In the genomic region with DNA sequence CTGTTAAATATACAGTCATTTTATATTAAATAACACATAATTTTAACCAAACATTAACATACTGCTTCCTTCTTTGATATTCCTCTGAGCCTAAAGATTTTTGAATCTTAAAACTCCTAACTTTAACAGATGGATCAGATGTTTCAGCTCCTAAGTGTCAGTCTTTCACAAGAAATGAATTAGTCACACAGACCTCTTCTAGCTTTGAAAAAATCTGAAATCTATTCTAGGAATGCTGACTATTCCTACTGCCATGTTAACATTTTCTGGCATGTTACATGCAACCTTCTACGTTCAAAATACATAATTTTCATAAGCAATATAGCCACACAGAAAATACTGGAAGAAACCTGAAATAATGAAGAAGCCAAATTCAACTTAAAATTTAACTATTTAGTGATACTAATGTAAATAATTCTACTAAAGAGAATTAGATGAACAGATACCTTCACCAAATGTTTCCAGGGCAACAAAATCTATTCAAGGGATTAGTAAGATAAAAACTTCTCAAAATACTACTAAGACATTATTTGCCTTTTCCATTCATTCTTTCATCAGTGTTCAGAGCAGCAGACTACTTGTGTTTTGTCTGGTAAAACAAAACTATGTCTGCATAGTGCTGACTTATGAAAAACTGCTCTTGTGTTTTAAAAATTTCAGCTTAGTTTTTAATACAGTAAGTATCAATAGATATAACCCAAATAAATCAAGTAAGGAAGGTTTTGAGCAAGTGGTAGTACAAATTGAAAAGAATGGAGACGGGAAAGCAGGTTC, we compare ENCODE assay signal across 16 cellular contexts. TPM values are rescaled to one million over a fixed set of nuclear protein-coding genes. Genes with fewer than 3 reads are reported as not detected.
DNase-seq lines count a peak whose midpoint lies in the region; ATAC-seq and TF ChIP-seq lines count a peak whose summit lies in the region.
"Had no signal": no experiment of that assay in that cellular context is flagged by ENCODE, and none has a peak within 500 bp of the region (broad histone marks: within the 10 kb centered on the region; RNA-seq: fewer than 3 reads in every experiment).

No MANE protein-coding gene starts in this region.

- no peak overlapping the region for H3K14ac ChIP-seq in mesenchymal stem cell (ENCODE audit: low read length in 2 of 2)

- no peak overlapping the region for H2BK5ac ChIP-seq in mesenchymal stem cell (ENCODE audit: low read depth, low read length, poor library complexity, severe bottlenecking)

- no peaks in the 10 kb centered on the region for H3K9me3 Mint-ChIP-seq in Caco-2 (ENCODE audit: unreplicated experiment)
- H3K9me3 Mint-ChIP-seq in T-helper 2 cell treated with Interferon-gamma antibody and Interleukin-4, amounts not matched to agents 5 μg/mL and 100 μg/mL, for 36 hours = no peaks in the 10 kb centered on the region
- H3K9me3 Mint-ChIP-seq: activated CD4-positive, alpha-beta T cell treated with anti-CD3 and anti-CD28 coated beads, Interleukin-2, amount 10 ng/mL, durations not matched to agents 24 days and 14 days; stimulated activated effector memory CD8-positive, alpha-beta T cell treated with anti-CD3 and anti-CD28 coated beads, Interleukin-12 subunit alpha, Interleukin-12 subunit beta, amount 100 ng/mL, for 72 hours had no signal

- no TSS peak for BruUV-seq in Caco-2 (replicated peaks; lab: Mats Ljungman, UMichigan)

- H3K27ac ChIP-seq in mesenchymal stem cell (ENCODE audit: low read length, poor library complexity, severe bottlenecking) = peak overlapping the region; percentile 43
- H3K27ac ChIP-seq: C4-2B, lower lobe of right lung had no signal

- no peak overlapping the region for H2AK5ac ChIP-seq in mesenchymal stem cell (ENCODE audit: low read length, severe bottlenecking)

- POLR2A ChIA-PET in Caco-2 (lab: Charles Lee) = interaction anchor here (0.6 kb wide), 1 partner anchor 18 kb away, joined by 3 read pairs; no protein-coding TSS in a partner anchor

- H3K9me3 ChIP-seq in Caco-2 (no peaks in the 10 kb centered on the region), mesenchymal stem cell (ENCODE audit: control insufficient read depth, low read length) (no peaks in the 10 kb centered on the region)
- H3K9me3 ChIP-seq: lower lobe of right lung had no signal

- H3K36me3 Mint-ChIP-seq in Caco-2 (ENCODE audit: insufficient read depth, unreplicated experiment) = peaks cover 17% of the 10 kb centered on the region
- peaks cover 2% of the 10 kb centered on the region for H3K36me3 Mint-ChIP-seq in T-helper 2 cell treated with Interferon-gamma antibody and Interleukin-4, amounts not matched to agents 5 μg/mL and 100 μg/mL, for 36 hours (ENCODE audit: low read depth)
- H3K36me3 Mint-ChIP-seq: stimulated activated effector memory CD8-positive, alpha-beta T cell treated with anti-CD3 and anti-CD28 coated beads, Interleukin-12 subunit alpha, Interleukin-12 subunit beta, amount 100 ng/mL, for 72 hours had no signal

- WGBS in mesenchymal stem cell = 44% methylated on average over 2 of the region's 2 CpGs

- no peak overlapping the region for H2AFZ ChIP-seq in mesenchymal stem cell (ENCODE audit: low read depth, low read length)

- H3K79me1 ChIP-seq in mesenchymal stem cell (replicated peaks; ENCODE audit: low read length, poor library complexity, severe bottlenecking) = peaks cover 7% of the 10 kb centered on the region

- ATAC-seq in HG03039 (IDR thresholded peaks at IDR 0.05; ENCODE audit: unreplicated experiment) (no peak), HG02981 (IDR thresholded peaks at IDR 0.05; ENCODE audit: unreplicated experiment) (no peak)
- ATAC-seq: stimulated activated effector memory CD8-positive, alpha-beta T cell treated with anti-CD3 and anti-CD28 coated beads, Interleukin-12 subunit alpha, Interleukin-12 subunit beta, amount 100 ng/mL, for 72 hours had no signal

- CTCF ChIA-PET in Caco-2 (lab: Charles Lee) = no interaction called here

- TF ChIP-seq CTCF in Caco-2 (IDR thresholded peaks at IDR 0.05; ENCODE audit: insufficient read depth in 1 of 2, low read depth in 1 of 2, low read length in 1 of 2, severe bottlenecking in 1 of 2, unreplicated experiment in 1 of 2) (no peak), cardiac fibroblast (IDR thresholded peaks at IDR 0.05; ENCODE audit: low read depth, low read length) (no peak), GM13976 (IDR thresholded peaks at IDR 0.05; ENCODE audit: borderline replicate concordance, control extremely low read depth, extremely low read depth, insufficient read depth, missing control alignments) (no peak)

- in situ Hi-C loops in GM13976 (cut with MboI; ENCODE audit: low sequenced_read_pairs, unreplicated experiment) = no loop called here

- no peak overlapping the region for H3K18ac ChIP-seq in mesenchymal stem cell (ENCODE audit: low read depth in 1 of 2, low read length in 2 of 2)

- H3K4me1 Mint-ChIP-seq in Caco-2 (ENCODE audit: low read depth, unreplicated experiment) = peaks cover 16% of the 10 kb centered on the region
- peaks cover 3% of the 10 kb centered on the region for H3K4me1 Mint-ChIP-seq in T-helper 2 cell treated with Interferon-gamma antibody and Interleukin-4, amounts not matched to agents 5 μg/mL and 100 μg/mL, for 36 hours (ENCODE audit: low read depth)

- no peak overlapping the region for H4K8ac ChIP-seq in mesenchymal stem cell (ENCODE audit: low read length)

- H3K4me3 ChIP-seq in Caco-2 (ENCODE audit: low read depth, low read length) (no peak overlapping the region), cardiac fibroblast (replicated peaks in 1 of 2; ENCODE audit: low read depth in 2 of 2, low read length in 2 of 2) (no peak overlapping the region), mesenchymal stem cell (ENCODE audit: insufficient read depth in 1 of 2, low read depth in 1 of 2, low read length in 2 of 2) (no peak overlapping the region)
- H3K4me3 ChIP-seq: lower lobe of right lung had no signal

- no peak overlapping the region for H3K4ac ChIP-seq in mesenchymal stem cell (ENCODE audit: low read depth in 1 of 2, low read length in 2 of 2)

- no peak overlapping the region for H4K91ac ChIP-seq in mesenchymal stem cell (ENCODE audit: low read length)

- no peak overlapping the region for H3K4me3 Mint-ChIP-seq in Caco-2 (ENCODE audit: unreplicated experiment)
- no peak overlapping the region for H3K4me3 Mint-ChIP-seq in T-helper 2 cell treated with Interferon-gamma antibody and Interleukin-4, amounts not matched to agents 5 μg/mL and 100 μg/mL, for 36 hours
- H3K4me3 Mint-ChIP-seq: activated CD4-positive, alpha-beta T cell treated with anti-CD3 and anti-CD28 coated beads, Interleukin-2, amount 10 ng/mL, durations not matched to agents 24 days and 14 days; stimulated activated effector memory CD8-positive, alpha-beta T cell treated with anti-CD3 and anti-CD28 coated beads, Interleukin-12 subunit alpha, Interleukin-12 subunit beta, amount 100 ng/mL, for 72 hours had no signal

- DNase-seq in Caco-2 (no peak), MV-4-11 (lab: John Stamatoyannopoulos, UW) (peak; percentile 39), cardiac fibroblast (ENCODE audit: low read depth in 2 of 2) (peak; percentile 75 to 85), mesenchymal stem cell (peak; percentile 73), GM13976 (ENCODE audit: low spot score) (no peak)
- no peak for DNase-seq in T-helper 2 cell treated with Interferon-gamma antibody and Interleukin-4, amounts not matched to agents 5 μg/mL and 100 μg/mL, for 36 hours (ENCODE audit: low spot score)
- DNase-seq: activated CD4-positive, alpha-beta T cell treated with anti-CD3 and anti-CD28 coated beads, Interleukin-2, amount 10 ng/mL, durations not matched to agents 24 days and 14 days; cortex of kidney; lower lobe of right lung; NCI-H1436 treated with DMSO at 0.1 percent for 48 hours; NCI-H774; occipital lobe had no signal

- H3K4me1 ChIP-seq in Caco-2 = peaks cover 21% of the 10 kb centered on the region
- H3K4me1 ChIP-seq in mesenchymal stem cell (ENCODE audit: control insufficient read depth, insufficient read depth, low read depth, low read length) = peaks cover 1% of the 10 kb centered on the region
- H3K4me1 ChIP-seq: lower lobe of right lung had no signal

- H3K36me3 ChIP-seq in Caco-2 (ENCODE audit: control insufficient read depth, insufficient read depth, low read length) = no peaks in the 10 kb centered on the region; the same call in 1 of the 2 replicates
- H3K36me3 ChIP-seq in mesenchymal stem cell (ENCODE audit: control insufficient read depth in 1 of 2, insufficient read depth in 2 of 2, low read depth in 1 of 2, low read length in 2 of 2) = peaks cover 0 to 2% of the 10 kb centered on the region in 2 experiments
- H3K36me3 ChIP-seq: lower lobe of right lung had no signal

- no peak overlapping the region for H2BK15ac ChIP-seq in mesenchymal stem cell (ENCODE audit: low read depth, poor library complexity, severe bottlenecking)

- H3K27ac Mint-ChIP-seq in Caco-2 (ENCODE audit: unreplicated experiment) = peak overlapping the region; percentile 29
- H3K27ac Mint-ChIP-seq in T-helper 2 cell treated with Interferon-gamma antibody and Interleukin-4, amounts not matched to agents 5 μg/mL and 100 μg/mL, for 36 hours = no peak overlapping the region
- H3K27ac Mint-ChIP-seq: activated CD4-positive, alpha-beta T cell treated with anti-CD3 and anti-CD28 coated beads, Interleukin-2, amount 10 ng/mL, durations not matched to agents 24 days and 14 days; stimulated activated effector memory CD8-positive, alpha-beta T cell treated with anti-CD3 and anti-CD28 coated beads, Interleukin-12 subunit alpha, Interleukin-12 subunit beta, amount 100 ng/mL, for 72 hours had no signal

- H3K27me3 Mint-ChIP-seq in Caco-2 (ENCODE audit: insufficient read depth, unreplicated experiment) = no peaks in the 10 kb centered on the region
- no peaks in the 10 kb centered on the region for H3K27me3 Mint-ChIP-seq in T-helper 2 cell treated with Interferon-gamma antibody and Interleukin-4, amounts not matched to agents 5 μg/mL and 100 μg/mL, for 36 hours (ENCODE audit: low read depth)
- H3K27me3 Mint-ChIP-seq: activated CD4-positive, alpha-beta T cell treated with anti-CD3 and anti-CD28 coated beads, Interleukin-2, amount 10 ng/mL, durations not matched to agents 24 days and 14 days had no signal

- H3K27me3 ChIP-seq in Caco-2 (replicated peaks; ENCODE audit: control insufficient read depth, insufficient read depth, low read length) = no peaks in the 10 kb centered on the region
- H3K27me3 ChIP-seq in mesenchymal stem cell (ENCODE audit: control insufficient read depth in 1 of 2, insufficient read depth in 1 of 2, low read length in 2 of 2) = no peaks in the 10 kb centered on the region

- peak overlapping the region; percentile 56 for H3K9ac ChIP-seq in mesenchymal stem cell (ENCODE audit: low read length)

- intact Hi-C loops in Caco-2 (cut with micrococcal nuclease; ENCODE audit: unreplicated experiment) = no loop called here

- H3K23ac ChIP-seq in mesenchymal stem cell (ENCODE audit: low read length in 2 of 2) = no peak overlapping the region

- no peak overlapping the region for H3K4me2 ChIP-seq in mesenchymal stem cell (ENCODE audit: low read length, poor library complexity, severe bottlenecking)

- H2BK12ac ChIP-seq in mesenchymal stem cell (ENCODE audit: low read length in 2 of 2) = no peak overlapping the region

- H2BK120ac ChIP-seq in mesenchymal stem cell (ENCODE audit: low read depth, low read length) = no peak overlapping the region

RNA-seq across cellular contexts. Expression of gene JMJD1C, which starts 9.2 kb away (rescaled TPM):
- total RNA-seq in Caco-2 (2022) = 89.7 and 95.7 TPM in 2 replicates
- polyA plus RNA-seq in mesenchymal stem cell (2013, experiment 1 of 2) = 23.7 TPM
- 25.8 TPM for polyA plus RNA-seq in mesenchymal stem cell (2013, experiment 2 of 2)

Comparison
In these comparisons a context has a peak if more than half of its experiments do, and no peak if none do; other contexts are left out.
1. DNase-seq: peak in MV-4-11 (single experiment), cardiac fibroblast (2 of 2) and mesenchymal stem cell (single experiment); none in Caco-2 (0 of 2), T-helper 2 cell treated with Interferon-gamma antibody and Interleukin-4, amounts not matched to agents 5 μg/mL and 100 μg/mL, for 36 hours (single experiment) and GM13976 (single experiment).